ENCODE assay signal across 12 cellular contexts in genomic region chr20:1567392-1568165, GRCh38. TPM values are rescaled to one million over a fixed set of nuclear protein-coding genes. Genes with fewer than 3 reads are reported as not detected.
DNase-seq lines count a peak whose midpoint lies in the region; ATAC-seq and TF ChIP-seq lines count a peak whose summit lies in the region.
"Had no signal": no experiment of that assay in that cellular context is flagged by ENCODE, and none has a peak within 500 bp of the region (broad histone marks: within the 10 kb centered on the region; RNA-seq: fewer than 3 reads in every experiment).

No MANE protein-coding gene starts in this region.

- H3K36me3 Mint-ChIP-seq in activated T-cell treated with anti-CD3 and anti-CD28 coated beads, Interleukin-2, amount 50 U/mL, for 72 hours (ENCODE audit: insufficient read depth in 2 of 2): peaks cover 8 to 18% of the 10 kb centered on the region in 2 donors
- H3K36me3 Mint-ChIP-seq in mesothelial cell of epicardium: no peaks in the 10 kb centered on the region

- peaks cover 0 to 60% (median 0%) of the 10 kb centered on the region in 11 experiments; a peak in 9 of 22 replicates for H3K36me3 ChIP-seq in BLaER1 treated with 17β-estradiol and CSF1 and Interleukin-3, amounts not matched to agents 10 nM and 100 nM

- TF ChIP-seq CTCF in astrocyte of the cerebellum (IDR thresholded peaks at IDR 0.05; ENCODE audit: low read depth, low read length, missing control alignments) (no peak), mesothelial cell of epicardium (IDR thresholded peaks at IDR 0.05; ENCODE audit: unreplicated experiment) (no peak)

- DNase-seq in KBM-7 (peak; percentile 39), astrocyte of the cerebellum (ENCODE audit: low read depth) (peak; percentile 40), kidney glomerular epithelial cell (lab: John Stamatoyannopoulos, UW) (peak; percentile 95), mesothelial cell of epicardium (ENCODE audit: low spot score in 2 of 2, unreplicated experiment in 2 of 2) (no peak), NCI-H748 treated with DMSO at 0.1 percent for 48 hours (lab: John Stamatoyannopoulos, UW) (no peak)
- no peak for DNase-seq in activated T-cell treated with anti-CD3 and anti-CD28 coated beads, Interleukin-2, amount 50 U/mL, for 72 hours
- DNase-seq: activated CD4-positive, alpha-beta T cell treated with anti-CD3 and anti-CD28 coated beads, Interleukin-2, amount 50 U/mL, for 4 hours; DMS 273 treated with DMSO at 0.1 percent for 48 hours; NCI-H2029 had no signal

- no peak overlapping the region for H3K4me3 Mint-ChIP-seq in activated T-cell treated with anti-CD3 and anti-CD28 coated beads, Interleukin-2, amount 50 U/mL, for 72 hours
- H3K4me3 Mint-ChIP-seq in mesothelial cell of epicardium: no peak overlapping the region

- peak overlapping the region in 3 of 11 experiments; percentile 23 to 54 (median 53); a peak in 3 of 22 replicates for H3K27ac ChIP-seq in BLaER1 treated with 17β-estradiol and CSF1 and Interleukin-3, amounts not matched to agents 10 nM and 100 nM

- H3K9me3 Mint-ChIP-seq in activated T-cell treated with anti-CD3 and anti-CD28 coated beads, Interleukin-2, amount 50 U/mL, for 72 hours: peaks cover 6 to 9% of the 10 kb centered on the region in 2 donors
- H3K9me3 Mint-ChIP-seq in mesothelial cell of epicardium: no peaks in the 10 kb centered on the region

- H3K4me1 Mint-ChIP-seq in activated T-cell treated with anti-CD3 and anti-CD28 coated beads, Interleukin-2, amount 50 U/mL, for 72 hours (ENCODE audit: low read depth): peaks cover 23% of the 10 kb centered on the region
- no peaks in the 10 kb centered on the region for H3K4me1 Mint-ChIP-seq in mesothelial cell of epicardium

- H3K27me3 Mint-ChIP-seq in activated T-cell treated with anti-CD3 and anti-CD28 coated beads, Interleukin-2, amount 50 U/mL, for 72 hours (ENCODE audit: low read depth): no peaks in the 10 kb centered on the region
- H3K27me3 Mint-ChIP-seq in mesothelial cell of epicardium (ENCODE audit: low read depth): peaks cover 33% of the 10 kb centered on the region

- H3K4me1 ChIP-seq in BLaER1 treated with 17β-estradiol and CSF1 and Interleukin-3, amounts not matched to agents 10 nM and 100 nM: peaks cover 0 to 42% (median 17%) of the 10 kb centered on the region in 10 experiments; a peak in 11 of 20 replicates

- peak overlapping the region in 7 of 11 experiments; percentile 15 to 79 (median 72); a peak in 12 of 22 replicates for H3K4me2 ChIP-seq in BLaER1 treated with 17β-estradiol and CSF1 and Interleukin-3, amounts not matched to agents 10 nM and 100 nM

- no peaks in the 10 kb centered on the region for H3K27me3 ChIP-seq in BLaER1 treated with 17β-estradiol and CSF1 and Interleukin-3, amounts not matched to agents 10 nM and 100 nM

- no peak for ATAC-seq in activated T-cell treated with anti-CD3 and anti-CD28 coated beads, Interleukin-2, amount 50 U/mL, for 72 hours (replicated peaks in 1 of 2)
- no peak for ATAC-seq in HG02610 (IDR thresholded peaks at IDR 0.05; ENCODE audit: unreplicated experiment)
- ATAC-seq: sciatic nerve had no signal

- H3K9me3 ChIP-seq in BLaER1 treated with 17β-estradiol and CSF1 and Interleukin-3, amounts not matched to agents 10 nM and 100 nM (replicated peaks in 1 of 11): peaks cover 0 to 48% (median 20%) of the 10 kb centered on the region in 11 experiments; a peak in 16 of 22 replicates

- in situ Hi-C loops in KBM-7 (cut with MboI; ENCODE audit: low pct_unique_long_range_greater_than_20kb, low sequenced_read_pairs): no loop called here
- in situ Hi-C loops in astrocyte of the cerebellum (cut with HindIII; ENCODE audit: low sequenced_read_pairs): no loop called here

- no peak overlapping the region for H3K4me3 ChIP-seq in BLaER1 treated with 17β-estradiol and CSF1 and Interleukin-3, amounts not matched to agents 10 nM and 100 nM
- no peak overlapping the region for H3K4me3 ChIP-seq in astrocyte of the cerebellum (ENCODE audit: low read depth, low read length)

- no peaks in the 10 kb centered on the region for H4K20me1 ChIP-seq in BLaER1 treated with 17β-estradiol and CSF1 and Interleukin-3, amounts not matched to agents 10 nM and 100 nM

- H3K27ac Mint-ChIP-seq in activated T-cell treated with anti-CD3 and anti-CD28 coated beads, Interleukin-2, amount 50 U/mL, for 72 hours: no peak overlapping the region
- no peak overlapping the region for H3K27ac Mint-ChIP-seq in mesothelial cell of epicardium

- H3K9ac ChIP-seq in BLaER1 treated with 17β-estradiol and CSF1 and Interleukin-3, amounts not matched to agents 10 nM and 100 nM: no peak overlapping the region

RNA-seq across cellular contexts. Expression of gene SIRPD, which starts 10.1 kb away (rescaled TPM):
- total RNA-seq in activated T-cell treated with anti-CD3 and anti-CD28 coated beads, Interleukin-2, amount 50 U/mL, for 72 hours: not detected
- total RNA-seq in mesothelial cell of epicardium: not detected in 3 replicates
- total RNA-seq: sciatic nerve had no signal

RNA-seq across cellular contexts. Expression of gene SIRPB1, which starts 52.2 kb away (rescaled TPM):
- total RNA-seq in activated T-cell treated with anti-CD3 and anti-CD28 coated beads, Interleukin-2, amount 50 U/mL, for 72 hours: 1 to 10 TPM in 1 of 2 donors, under 1 TPM in 1; 0.91 to 1.6 TPM
- total RNA-seq in mesothelial cell of epicardium: 0.43 to 0.93 TPM (median 0.54 TPM) in 3 replicates

Comparison
In these comparisons a context has a peak if more than half of its experiments do, and no peak if none do; other contexts are left out.
1. DNase-seq: peak in KBM-7 (single experiment), astrocyte of the cerebellum (single experiment) and kidney glomerular epithelial cell (single experiment); none in activated T-cell treated with anti-CD3 and anti-CD28 coated beads, Interleukin-2, amount 50 U/mL, for 72 hours (0 of 2), mesothelial cell of epicardium (0 of 2) and NCI-H748 treated with DMSO at 0.1 percent for 48 hours (single experiment).